In the genomic region with DNA sequence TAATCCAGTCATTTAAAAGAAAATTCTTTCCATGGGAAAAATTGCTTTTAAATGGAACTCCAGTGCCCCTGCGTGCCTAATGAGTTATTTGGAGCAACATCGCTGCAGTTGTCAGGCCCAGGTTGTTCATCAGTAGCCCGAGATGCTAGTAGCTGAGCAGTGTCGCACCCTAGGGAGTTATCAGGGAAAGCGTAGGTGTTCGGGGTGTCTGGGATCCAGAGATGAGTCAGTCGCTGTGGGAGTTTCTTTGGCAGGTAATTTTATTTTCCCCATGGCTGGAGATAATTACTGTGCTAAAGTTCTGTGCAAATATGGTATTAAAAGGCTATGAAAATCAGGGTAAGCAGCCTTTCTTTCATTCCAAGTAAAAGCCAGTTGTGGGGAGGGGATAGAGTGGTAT, we compare ENCODE assay signal across 16 cellular contexts. TPM values are rescaled to one million over a fixed set of nuclear protein-coding genes. Genes with fewer than 3 reads are reported as not detected.
DNase-seq lines count a peak whose midpoint lies in the region; ATAC-seq and TF ChIP-seq lines count a peak whose summit lies in the region.
"Had no signal": no experiment of that assay in that cellular context is flagged by ENCODE, and none has a peak within 500 bp of the region (broad histone marks: within the 10 kb centered on the region; RNA-seq: fewer than 3 reads in every experiment).

No MANE protein-coding gene starts in this region.

- no peak for TF ChIP-seq POLR2A in lower leg skin (IDR thresholded peaks at IDR 0.05)
- no peak for TF ChIP-seq POLR2A in gastroesophageal sphincter (IDR thresholded peaks at IDR 0.05)

- whole genome bisulfite sequencing in lower leg skin, 2 donors: 52 to 62% methylated on average over 7 of the region's 7 CpGs
- WGBS in gastroesophageal sphincter (ENCODE audit: low coverage in 1 of 2), 2 donors: 62 to 76% methylated on average over 4 to 7 of the region's 7 CpGs

- no peak for TF ChIP-seq EP300 in gastroesophageal sphincter (IDR thresholded peaks at IDR 0.05)

- ATAC-seq in GM18499 (IDR thresholded peaks at IDR 0.05; ENCODE audit: insufficient read depth, unreplicated experiment) (peak; percentile 68), GM19467 (IDR thresholded peaks at IDR 0.05; ENCODE audit: unreplicated experiment) (peak; percentile 54), HG03103 (IDR thresholded peaks at IDR 0.05; ENCODE audit: low read depth, unreplicated experiment) (peak; percentile 63), gastroesophageal sphincter (no peak)
- ATAC-seq: activated CD4-positive, CD25-positive, alpha-beta regulatory T cell treated with anti-CD3 and anti-CD28 coated beads, Interleukin-2, amount 50 U/mL, for 24 hours; HCT116; HepG2 had no signal

- H3K9me3 ChIP-seq in gastroesophageal sphincter: no peaks in the 10 kb centered on the region

- H3K36me3 ChIP-seq in gastroesophageal sphincter: peaks cover 3 to 65% of the 10 kb centered on the region in 2 donors

- in situ Hi-C loops in ACHN (cut with HindIII; ENCODE audit: low pct_ligation_motif_present, low pct_unique_long_range_greater_than_20kb, low sequenced_read_pairs): loop anchor here (25.0 kb wide), 1 partner anchor 261 kb away; no protein-coding TSS in a partner anchor

- H3K27ac ChIP-seq in gastroesophageal sphincter: no peak overlapping the region
- H3K27ac ChIP-seq: C4-2B had no signal

- intact Hi-C loops in lower leg skin (cut with DNase I; ENCODE audit: low total_unique reads): no loop called here

- DNase-seq in cerebellar cortex (ENCODE audit: low spot score) (peak; percentile 6), COLO829 (ENCODE audit: low spot score) (no peak), lower leg skin (ENCODE audit: low spot score in 2 of 2) (no peak), ACHN (no peak)
- DNase-seq: kidney glomerular epithelial cell; nephron progenitor cell; stimulated activated naive CD4-positive, alpha-beta T cell treated with Interleukin-2 at 50 U/mL for 16 hours had no signal

- TF ChIP-seq CTCF in lower leg skin (IDR thresholded peaks at IDR 0.05) (no peak), gastroesophageal sphincter (IDR thresholded peaks at IDR 0.05) (no peak)

- no peaks in the 10 kb centered on the region for H3K27me3 ChIP-seq in gastroesophageal sphincter
- H3K27me3 ChIP-seq: cardiac muscle cell had no signal

- H3K4me3 ChIP-seq in lower leg skin (ENCODE audit: low read depth, poor library complexity, severe bottlenecking) (no peak overlapping the region), gastroesophageal sphincter (no peak overlapping the region)
- H3K4me3 ChIP-seq: cardiac muscle cell had no signal

- H3K4me1 ChIP-seq in gastroesophageal sphincter: no peaks in the 10 kb centered on the region

RNA-seq across cellular contexts. Expression of a gene that starts 49.4 kb away (rescaled TPM):
- total RNA-seq in lower leg skin (10 to 100 TPM; 13.5 to 34.3 (median 21.2) TPM), gastroesophageal sphincter (100 to 1,000 TPM in 2 of 4 donors, 10 to 100 TPM in 2; 22.3 to 253 (median 150) TPM)
